Comparison of ENCODE assay signal across 16 cellular contexts in genomic region chr5:139503036-139503817, GRCh38. TPM values are rescaled to one million over a fixed set of nuclear protein-coding genes. Genes with fewer than 3 reads are reported as not detected.
"Had no signal": no experiment of that assay in that cellular context is flagged by ENCODE, and none has a peak within 500 bp of the region (broad histone marks: within the 10 kb centered on the region; RNA-seq: fewer than 3 reads in every experiment).

No MANE protein-coding gene starts in this region.

RNA-seq across cellular contexts. Expression of gene SMIM33, which starts 32.4 kb away (rescaled TPM):
- total RNA-seq: astrocyte; cardiac septum; cerebellum; dorsolateral prefrontal cortex; fibroblast of lung; fibroblast of villous mesenchyme; gastroesophageal sphincter; left lung; lower lobe of right lung; myocyte; natural killer cell treated with Interleukin-12 subunit alpha and Interleukin-12 subunit beta and Interleukin-15 and Interleukin-18, amount 100 ng/mL, for 72 hours; pancreas; right atrium auricular region; suprapubic skin; ureter had no signal
- polyA plus RNA-seq: fibroblast of lung, pancreas had no signal

RNA-seq across cellular contexts. Expression of gene ECSCR, which starts 40.7 kb away (rescaled TPM):
- total RNA-seq: fibroblast of lung; fibroblast of villous mesenchyme; myocyte; natural killer cell treated with Interleukin-12 subunit alpha and Interleukin-12 subunit beta and Interleukin-15 and Interleukin-18, amount 100 ng/mL, for 72 hours; T-helper 17 cell had no signal
